Comparison of ENCODE assay signal across 13 cellular contexts in the genomic region with DNA sequence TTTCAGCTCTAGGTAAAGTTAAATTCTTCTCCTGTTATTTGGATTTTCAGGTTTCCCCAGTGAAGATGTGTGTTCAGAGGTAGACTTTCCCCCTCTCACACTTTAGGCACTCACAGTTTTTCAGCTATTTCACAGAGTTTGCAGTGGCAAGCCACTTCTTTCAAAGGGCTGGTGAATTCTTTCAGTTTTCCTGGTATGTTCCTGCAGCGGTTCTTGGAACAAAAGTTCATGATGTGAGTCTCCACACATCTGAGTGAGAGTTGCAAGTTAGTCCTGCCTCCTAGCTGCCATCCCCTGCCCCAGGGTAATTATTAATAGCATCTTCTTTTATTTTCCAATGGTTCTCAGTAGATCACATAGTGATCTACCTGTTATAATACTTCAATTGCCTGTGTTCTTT. TPM values are rescaled to one million over a fixed set of nuclear protein-coding genes. Genes with fewer than 3 reads are reported as not detected.
DNase-seq lines count a peak whose midpoint lies in the region; ATAC-seq and TF ChIP-seq lines count a peak whose summit lies in the region.
"Had no signal": no experiment of that assay in that cellular context is flagged by ENCODE, and none has a peak within 500 bp of the region (broad histone marks: within the 10 kb centered on the region; RNA-seq: fewer than 3 reads in every experiment).

No MANE protein-coding gene starts in this region.

- H3K36me3 ChIP-seq in DOHH2 (ENCODE audit: control insufficient read depth, low read length) (no peaks in the 10 kb centered on the region), SU-DHL-6 (ENCODE audit: low read length) (0 out of 2 replicates have a peak, but pooled peaks cover 7% of the 10 kb centered on the region), mesenchymal stem cell (ENCODE audit: control insufficient read depth in 1 of 2, insufficient read depth in 2 of 2, low read depth in 1 of 2, low read length in 2 of 2) (no peaks in the 10 kb centered on the region)
- H3K36me3 ChIP-seq: ascending aorta, heart right ventricle, SJCRH30, stomach had no signal

- no peak overlapping the region for H2BK120ac ChIP-seq in mesenchymal stem cell (ENCODE audit: low read depth, low read length)

- H3K9me2 ChIP-seq in DOHH2 (replicated peaks; ENCODE audit: control insufficient read depth, low read length): no peaks in the 10 kb centered on the region
- H3K9me2 ChIP-seq in SU-DHL-6 (replicated peaks; ENCODE audit: insufficient read depth, low read length): no peaks in the 10 kb centered on the region

- WGBS in mesenchymal stem cell: 88% methylated on average over 1 of the region's 1 CpG

- peak overlapping the region; percentile 53 for H3K4me2 ChIP-seq in DOHH2 (ENCODE audit: low read length)
- H3K4me2 ChIP-seq in SU-DHL-6 (ENCODE audit: low read depth, low read length, poor library complexity, severe bottlenecking): peak overlapping the region; percentile 6
- H3K4me2 ChIP-seq in mesenchymal stem cell (ENCODE audit: low read length, poor library complexity, severe bottlenecking): peak overlapping the region; percentile 17

- H3F3A ChIP-seq in DOHH2 (ENCODE audit: control insufficient read depth, insufficient read depth) (no peaks in the 10 kb centered on the region), SU-DHL-6 (ENCODE audit: insufficient read depth) (peaks cover 4% of the 10 kb centered on the region; the same call in 1 of the 2 replicates)

- no peak overlapping the region for H2AK5ac ChIP-seq in mesenchymal stem cell (ENCODE audit: low read length, severe bottlenecking)

- no peak overlapping the region for H3K23ac ChIP-seq in mesenchymal stem cell (ENCODE audit: low read length in 2 of 2)

- no peak overlapping the region for H4K8ac ChIP-seq in mesenchymal stem cell (ENCODE audit: low read length)

- H2AFZ ChIP-seq in SU-DHL-6 (ENCODE audit: low read depth, low read length, severe bottlenecking) (peak overlapping the region; percentile 29), mesenchymal stem cell (ENCODE audit: low read depth, low read length) (no peak overlapping the region)

- DNase-seq in mesenchymal stem cell: no peak
- DNase-seq in DMS53 (lab: John Stamatoyannopoulos, UW): no peak
- DNase-seq: left ventricle myocardium superior had no signal

- no peak overlapping the region for H4K91ac ChIP-seq in mesenchymal stem cell (ENCODE audit: low read length)

- H3K9ac ChIP-seq in SU-DHL-6 (ENCODE audit: low read length) (peak overlapping the region; percentile 34), mesenchymal stem cell (ENCODE audit: low read length) (no peak overlapping the region)

- H3K18ac ChIP-seq in mesenchymal stem cell (ENCODE audit: low read depth in 1 of 2, low read length in 2 of 2): no peak overlapping the region

- no peak overlapping the region for H2BK12ac ChIP-seq in mesenchymal stem cell (ENCODE audit: low read length in 2 of 2)

- H2BK5ac ChIP-seq in mesenchymal stem cell (ENCODE audit: low read depth, low read length, poor library complexity, severe bottlenecking): no peak overlapping the region

- H3K79me2 ChIP-seq in DOHH2 (ENCODE audit: control insufficient read depth, low read length): no peaks in the 10 kb centered on the region
- no peaks in the 10 kb centered on the region for H3K79me2 ChIP-seq in SU-DHL-6 (ENCODE audit: insufficient read depth, low read length)

- peaks cover 39% of the 10 kb centered on the region for H3K4me1 ChIP-seq in DOHH2 (ENCODE audit: control insufficient read depth, low read length)
- peaks cover 4% of the 10 kb centered on the region for H3K4me1 ChIP-seq in mesenchymal stem cell (ENCODE audit: control insufficient read depth, insufficient read depth, low read depth, low read length)
- H3K4me1 ChIP-seq: ascending aorta, SJCRH30 had no signal

- no peak overlapping the region for H3K14ac ChIP-seq in mesenchymal stem cell (ENCODE audit: low read length in 2 of 2)

- no peak overlapping the region for H3K4ac ChIP-seq in mesenchymal stem cell (ENCODE audit: low read depth in 1 of 2, low read length in 2 of 2)

- H4K20me1 ChIP-seq in DOHH2 (ENCODE audit: control insufficient read depth, insufficient read depth, low read depth, low read length) (no peaks in the 10 kb centered on the region), SU-DHL-6 (ENCODE audit: low read depth, low read length) (no peaks in the 10 kb centered on the region)

- H3K27me3 ChIP-seq in DOHH2 (ENCODE audit: control insufficient read depth, low read length): no peaks in the 10 kb centered on the region
- no peaks in the 10 kb centered on the region for H3K27me3 ChIP-seq in SU-DHL-6 (ENCODE audit: low read length)
- H3K27me3 ChIP-seq in mesenchymal stem cell (ENCODE audit: control insufficient read depth in 1 of 2, insufficient read depth in 1 of 2, low read length in 2 of 2): peaks cover 25 to 38% of the 10 kb centered on the region in 2 experiments
- H3K27me3 ChIP-seq: ascending aorta, SJCRH30, stomach had no signal

- H3K79me1 ChIP-seq in mesenchymal stem cell (replicated peaks; ENCODE audit: low read length, poor library complexity, severe bottlenecking): no peaks in the 10 kb centered on the region

- ATAC-seq in GM19467 (IDR thresholded peaks at IDR 0.05; ENCODE audit: unreplicated experiment): peak; percentile 3
- no peak for ATAC-seq in GM18858 (IDR thresholded peaks at IDR 0.05; ENCODE audit: unreplicated experiment)
- ATAC-seq in HG03097 (IDR thresholded peaks at IDR 0.05; ENCODE audit: low FRiP score, unreplicated experiment): no peak
- ATAC-seq in GM18873 (IDR thresholded peaks at IDR 0.05; ENCODE audit: low FRiP score, unreplicated experiment): no peak

- H3K4me3 ChIP-seq in DOHH2 (ENCODE audit: low read length) (peak overlapping the region; percentile 19; the same call in 1 of the 2 replicates), SU-DHL-6 (ENCODE audit: insufficient read depth, low read length, poor library complexity, severe bottlenecking) (no peak overlapping the region), mesenchymal stem cell (ENCODE audit: insufficient read depth in 1 of 2, low read depth in 1 of 2, low read length in 2 of 2) (no peak overlapping the region)
- H3K4me3 ChIP-seq: ascending aorta, heart right ventricle, SJCRH30, stomach had no signal

- H3K9me3 ChIP-seq in DOHH2 (ENCODE audit: control insufficient read depth, insufficient read depth, low read length) (peaks cover 16% of the 10 kb centered on the region; the same call in 1 of the 2 replicates), SU-DHL-6 (ENCODE audit: insufficient read depth, low read length) (peaks cover 3% of the 10 kb centered on the region; the same call in 1 of the 2 replicates), mesenchymal stem cell (ENCODE audit: control insufficient read depth, low read length) (no peaks in the 10 kb centered on the region)
- H3K9me3 ChIP-seq: ascending aorta had no signal

- no peak overlapping the region for H2BK15ac ChIP-seq in mesenchymal stem cell (ENCODE audit: low read depth, poor library complexity, severe bottlenecking)

- TF ChIP-seq CTCF in DOHH2 (IDR thresholded peaks at IDR 0.05; ENCODE audit: low read depth, low read length, poor library complexity, severe bottlenecking) (no peak), SU-DHL-6 (IDR thresholded peaks at IDR 0.05; ENCODE audit: insufficient read depth, low read length, poor library complexity, severe bottlenecking) (no peak)

- H3K27ac ChIP-seq in DOHH2 (ENCODE audit: low read depth, low read length) (peak overlapping the region; percentile 34; the same call in 1 of the 2 replicates), SU-DHL-6 (ENCODE audit: low read depth, low read length) (peak overlapping the region; percentile 28), mesenchymal stem cell (ENCODE audit: low read length, poor library complexity, severe bottlenecking) (no peak overlapping the region)
- H3K27ac ChIP-seq: ascending aorta, SJCRH30, stomach had no signal

RNA-seq across cellular contexts. Expression of a gene that starts 27.3 kb away (rescaled TPM):
- not detected for polyA plus RNA-seq in mesenchymal stem cell (2013, experiment 1 of 2)
- polyA plus RNA-seq in mesenchymal stem cell (2013, experiment 2 of 2): not detected

RNA-seq across cellular contexts. Expression of a gene that starts 40.2 kb away (rescaled TPM):
- polyA plus RNA-seq in mesenchymal stem cell (2013, experiment 1 of 2): 0.12 TPM
- polyA plus RNA-seq in mesenchymal stem cell (2013, experiment 2 of 2): 0.15 TPM
